ENCODE assay signal across 14 cellular contexts in the genomic region with DNA sequence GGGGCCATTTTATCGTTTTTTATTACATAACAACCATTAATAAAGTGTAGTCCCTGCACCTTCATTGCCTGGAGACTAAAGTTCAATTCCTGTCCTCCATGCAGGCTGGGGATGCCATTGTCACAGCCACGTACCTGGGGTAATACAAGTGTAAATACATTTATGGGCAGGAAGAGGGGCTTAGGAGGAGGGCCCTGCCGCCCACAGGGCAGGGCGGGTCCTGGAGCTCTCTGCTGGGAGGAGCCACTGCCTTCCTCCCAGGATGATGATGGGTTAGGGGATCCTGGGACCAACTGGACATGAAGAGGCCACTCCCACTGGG. TPM values are rescaled to one million over a fixed set of nuclear protein-coding genes. Genes with fewer than 3 reads are reported as not detected.
DNase-seq lines count a peak whose midpoint lies in the region; ATAC-seq and TF ChIP-seq lines count a peak whose summit lies in the region.
"Had no signal": no experiment of that assay in that cellular context is flagged by ENCODE, and none has a peak within 500 bp of the region (broad histone marks: within the 10 kb centered on the region; RNA-seq: fewer than 3 reads in every experiment).

No MANE protein-coding gene starts in this region.

- intact Hi-C loops in gastrocnemius medialis (cut with DNase I; ENCODE audit: low total_unique reads) (no loop called here), head of caudate nucleus (cut with DNase I) (no loop called here)

- ATAC-seq in left lobe of liver = peak; percentile 0
- ATAC-seq in gastrocnemius medialis = no peak

- H3K27ac ChIP-seq in VCaP = peak overlapping the region; percentile 100
- H3K27ac ChIP-seq in gastrocnemius medialis = peak overlapping the region; percentile 94 to 99 (median 98)
- H3K27ac ChIP-seq: GM23248 had no signal

- H3K27me3 ChIP-seq in gastrocnemius medialis = no peaks in the 10 kb centered on the region

- H3K4me1 ChIP-seq in gastrocnemius medialis = peaks cover 62 to 66% of the 10 kb centered on the region in 2 donors

- no peak for TF ChIP-seq POLR2A in gastrocnemius medialis (IDR thresholded peaks at IDR 0.05)

- in situ Hi-C loops in gastrocnemius medialis (cut with MboI; ENCODE audit: low sequenced_read_pairs in 4 of 4) = no loop called here

- no peaks in the 10 kb centered on the region for H3K36me3 ChIP-seq in gastrocnemius medialis

- H3K4me3 ChIP-seq in gastrocnemius medialis = no peak overlapping the region
- H3K4me3 ChIP-seq: GM23248 had no signal

- H3K9me3 ChIP-seq in gastrocnemius medialis = no peaks in the 10 kb centered on the region

- peak; percentile 60 for DNase-seq in HT-29 (ENCODE audit: low spot score)
- no peak for DNase-seq in left lobe of liver (ENCODE audit: low spot score)
- DNase-seq in gastrocnemius medialis = no peak
- no peak for DNase-seq in NCI-H2081 treated with DMSO at 0.1 percent for 48 hours (lab: John Stamatoyannopoulos, UW)
- DNase-seq in head of caudate nucleus = no peak
- DNase-seq in HCEC 1CT = no peak
- DNase-seq: activated CD4-positive, alpha-beta T cell treated with anti-CD3 and anti-CD28 coated beads for 4 hours; activated gamma-delta T cell treated with Interleukin-2 at 50 U/mL for 16 hours; DMS153; foreskin fibroblast; GM23248; NCI-H1105; stimulated activated CD4-positive, alpha-beta T cell treated with anti-CD3 and anti-CD28 coated beads, Interleukin-4, amount 100 ng/mL, for 4 hours had no signal

- no peak for TF ChIP-seq CTCF in VCaP (conservative IDR thresholded peaks at IDR 0.05)
- no peak for TF ChIP-seq CTCF in gastrocnemius medialis (IDR thresholded peaks at IDR 0.05 in 4 of 5, conservative IDR thresholded peaks at IDR 0.05 in 1 of 5)

RNA-seq across cellular contexts. Expression of a gene that starts 44.0 kb away (rescaled TPM):
- total RNA-seq in HT-29 (2014; rRNA removed; shearing (Covaris generic)) = 109 and 116 TPM in 2 replicates
- 101 TPM for total RNA-seq in left lobe of liver
- total RNA-seq in gastrocnemius medialis = 10 to 100 TPM; 24.5 to 56.5 (median 28.8) TPM

RNA-seq across cellular contexts. Expression of a gene that starts 56.1 kb away (rescaled TPM):
- 10.4 and 11.6 TPM in 2 replicates for total RNA-seq in HT-29 (2014; rRNA removed; shearing (Covaris generic))
- total RNA-seq in left lobe of liver = 8.0 TPM
- total RNA-seq in gastrocnemius medialis = 1 to 10 TPM; 2.5 to 8.4 (median 5.8) TPM
